8 cellular contexts compared by ENCODE assay signal in genomic region chr9:76456202-76456926, GRCh38. TPM values are rescaled to one million over a fixed set of nuclear protein-coding genes. Genes with fewer than 3 reads are reported as not detected.
DNase-seq lines count a peak whose midpoint lies in the region; ATAC-seq and TF ChIP-seq lines count a peak whose summit lies in the region.

No MANE protein-coding gene starts in this region.

- CTCF ChIA-PET in CD8-positive, alpha-beta T cell (lab: Charles Lee): interaction anchor here (0.6 to 2.8 kb wide), 3 partner anchors 9 to 202 kb away, joined by 3 to 18 read pairs (median 3); no protein-coding TSS in a partner anchor

- H3K36me3 Mint-ChIP-seq in CD8-positive, alpha-beta T cell: no peaks in the 10 kb centered on the region

- peaks cover 11% of the 10 kb centered on the region for H3K4me1 ChIP-seq in CD8-positive, alpha-beta T cell (ENCODE audit: insufficient read depth, low read length)

- no peaks in the 10 kb centered on the region for H3K27me3 ChIP-seq in CD8-positive, alpha-beta T cell (ENCODE audit: insufficient read depth, low read length)

- H3K36me3 ChIP-seq in CD8-positive, alpha-beta T cell (ENCODE audit: insufficient read depth, low read length): no peaks in the 10 kb centered on the region

- no peak overlapping the region for H3K27ac ChIP-seq in CD8-positive, alpha-beta T cell (ENCODE audit: low read depth, low read length)

- H3K27me3 Mint-ChIP-seq in CD8-positive, alpha-beta T cell (ENCODE audit: low read depth): no peaks in the 10 kb centered on the region

- no peaks in the 10 kb centered on the region for H3K9me3 ChIP-seq in CD8-positive, alpha-beta T cell (ENCODE audit: low read length)

- H3K27ac Mint-ChIP-seq in CD8-positive, alpha-beta T cell: no peak overlapping the region

- TF ChIP-seq POLR2A in NB4 (IDR thresholded peaks at IDR 0.05; ENCODE audit: extremely low read depth, insufficient read length): no peak

- no peak overlapping the region for H3K4me3 Mint-ChIP-seq in CD8-positive, alpha-beta T cell

- H3K4me1 Mint-ChIP-seq in CD8-positive, alpha-beta T cell (ENCODE audit: low read depth): peaks cover 19% of the 10 kb centered on the region

- intact Hi-C loops in CD8-positive, alpha-beta T cell (cut with DNase I, micrococcal nuclease): loop anchor here in 1 of 2 experiments (5.0 kb wide), 1 partner anchor 564 kb away; the partner anchor contains the start of gene PCSK5

- peak; percentile 25 for ATAC-seq in CD8-positive, alpha-beta T cell
- ATAC-seq in GM21367 (IDR thresholded peaks at IDR 0.05; ENCODE audit: unreplicated experiment) (peak; percentile 52), GM21515 (IDR thresholded peaks at IDR 0.05; ENCODE audit: unreplicated experiment) (no peak), omental fat pad (ENCODE audit: low FRiP score) (no peak)

- TF ChIP-seq CTCF in CD8-positive, alpha-beta T cell (IDR thresholded peaks at IDR 0.05): no peak
- TF ChIP-seq CTCF in NB4 (IDR thresholded peaks at IDR 0.05; ENCODE audit: low read depth, low read length) (no peak), fibroblast of pulmonary artery (IDR thresholded peaks at IDR 0.05; ENCODE audit: low read length, missing control alignments) (no peak), omental fat pad (IDR thresholded peaks at IDR 0.05) (no peak)

- H3K4me3 ChIP-seq in CD8-positive, alpha-beta T cell (ENCODE audit: low read depth, low read length): no peak overlapping the region
- H3K4me3 ChIP-seq in NB4 (ENCODE audit: low read depth, low read length) (no peak overlapping the region), fibroblast of pulmonary artery (replicated peaks; ENCODE audit: low read depth, low read length) (no peak overlapping the region)

- POLR2A ChIA-PET in CD8-positive, alpha-beta T cell (lab: Charles Lee): interaction anchor here (0.6 to 1.5 kb wide), 3 partner anchors 63 to 244 kb away, joined by 3 read pairs; no protein-coding TSS in a partner anchor

- peak in 6 of 7 experiments; percentile 2 to 46 (median 19) for DNase-seq in CD8-positive, alpha-beta T cell
- DNase-seq in NB4 (ENCODE audit: low read depth): peak; percentile 89
- peak; percentile 92 for DNase-seq in SW480 (ENCODE audit: low spot score)
- DNase-seq in fibroblast of pulmonary artery (ENCODE audit: low read depth): peak; percentile 46
- DNase-seq in hypothalamus (lab: John Stamatoyannopoulos, UW): no peak
- DNase-seq in omental fat pad (ENCODE audit: low spot score): no peak

- no peaks in the 10 kb centered on the region for H3K9me3 Mint-ChIP-seq in CD8-positive, alpha-beta T cell

RNA-seq across cellular contexts. Expression of gene GCNT1, which starts 2.6 kb away (rescaled TPM):
- under 1 TPM; 0.35 to 0.47 TPM for total RNA-seq in CD8-positive, alpha-beta T cell
- 10 to 100 TPM in 3 of 4 donors, 1 to 10 TPM in 1; 5.7 to 45.2 (median 18.0) TPM for total RNA-seq in omental fat pad

Comparison
In these comparisons a context has a peak if more than half of its experiments do, and no peak if none do; other contexts are left out.
1. ATAC-seq: peak in CD8-positive, alpha-beta T cell (single experiment) and GM21367 (single experiment); none in GM21515 (single experiment) and omental fat pad (single experiment).
2. DNase-seq: peak in CD8-positive, alpha-beta T cell (6 of 7), NB4 (single experiment), SW480 (single experiment) and fibroblast of pulmonary artery (single experiment); none in hypothalamus (0 of 51) and omental fat pad (single experiment).
3. RNA of gene GCNT1, which starts 2.6 kb away (total RNA-seq): 5.7 to 45.2 TPM in omental fat pad; 0.35 to 0.47 TPM in CD8-positive, alpha-beta T cell; every median in the first group is over 4 times any median in the second.